Comparison of ENCODE assay signal across 8 cellular contexts in the genomic region with DNA sequence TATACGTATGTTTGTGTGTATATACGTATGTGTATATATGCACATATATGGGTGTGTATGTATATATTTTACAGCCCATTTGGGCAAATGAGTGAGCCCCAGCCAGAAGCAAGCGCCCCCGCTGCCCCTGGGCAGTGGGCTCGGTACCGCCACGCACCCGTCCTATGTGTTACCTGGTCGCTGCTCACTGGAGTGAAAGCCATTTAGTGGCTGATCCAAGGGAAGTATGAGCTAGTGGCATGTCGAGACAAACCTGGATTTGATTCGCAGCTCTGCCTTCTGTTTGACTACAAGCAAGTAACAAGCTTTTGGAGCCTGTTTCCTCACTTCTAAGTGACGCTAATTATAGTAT. TPM values are rescaled to one million over a fixed set of nuclear protein-coding genes. Genes with fewer than 3 reads are reported as not detected.
DNase-seq lines count a peak whose midpoint lies in the region; ATAC-seq and TF ChIP-seq lines count a peak whose summit lies in the region.

No MANE protein-coding gene starts in this region.

- H3K36me3 Mint-ChIP-seq in natural killer cell treated with Interleukin-12 subunit alpha and Interleukin-12 subunit beta and Interleukin-15 and Interleukin-18, amount 100 ng/mL, for 72 hours = peaks cover 11% of the 10 kb centered on the region

- DNase-seq in coronary artery (ENCODE audit: low spot score) (peak; percentile 76), DMS114 treated with DMSO at 0.1 percent for 48 hours (lab: John Stamatoyannopoulos, UW; ENCODE audit: unreplicated experiment) (no peak)
- DNase-seq in natural killer cell treated with Interleukin-12 subunit alpha and Interleukin-12 subunit beta and Interleukin-15 and Interleukin-18, amount 100 ng/mL, for 72 hours (ENCODE audit: low spot score) = no peak
- DNase-seq in stimulated activated naive CD4-positive, alpha-beta T cell treated with Interleukin-2 at 50 U/mL for 16 hours (lab: John Stamatoyannopoulos, UW) = no peak

- peaks cover 30 to 42% of the 10 kb centered on the region in 2 donors for H3K4me1 Mint-ChIP-seq in natural killer cell treated with Interleukin-12 subunit alpha and Interleukin-12 subunit beta and Interleukin-15 and Interleukin-18, amount 100 ng/mL, for 72 hours (ENCODE audit: low read depth in 2 of 2)

- H3K9me3 ChIP-seq in BLaER1 = peaks cover 34% of the 10 kb centered on the region
- H3K9me3 ChIP-seq in HUES6 (ENCODE audit: control insufficient read depth, insufficient read depth, low read depth, low read length) = peaks cover 14% of the 10 kb centered on the region

- H3K4me1 ChIP-seq in BLaER1 (peaks cover 25% of the 10 kb centered on the region), HUES6 (ENCODE audit: control insufficient read depth, insufficient read depth, low read length) (peaks cover 19% of the 10 kb centered on the region)

- peak overlapping the region; percentile 85 for H3K4me3 Mint-ChIP-seq in natural killer cell treated with Interleukin-12 subunit alpha and Interleukin-12 subunit beta and Interleukin-15 and Interleukin-18, amount 100 ng/mL, for 72 hours

- peak overlapping the region; percentile 84 for H3K4me2 ChIP-seq in BLaER1

- H3K4me3 ChIP-seq in BLaER1 (peak overlapping the region; percentile 66), HUES6 (ENCODE audit: low read depth, low read length) (peak overlapping the region; percentile 67), coronary artery (peak overlapping the region; percentile 91)

- H3K27me3 ChIP-seq in BLaER1 (peaks cover 42% of the 10 kb centered on the region), HUES6 (ENCODE audit: control insufficient read depth, insufficient read depth, low read length) (peaks cover 48% of the 10 kb centered on the region)

- peaks cover 46% of the 10 kb centered on the region for H4K20me1 ChIP-seq in BLaER1

- H3K27ac ChIP-seq in BLaER1 = no peak overlapping the region
- no peak overlapping the region for H3K27ac ChIP-seq in HUES6 (ENCODE audit: low read depth, low read length)
- peak overlapping the region; percentile 94 to 99 for H3K27ac ChIP-seq in coronary artery

- H3K27ac Mint-ChIP-seq in natural killer cell treated with Interleukin-12 subunit alpha and Interleukin-12 subunit beta and Interleukin-15 and Interleukin-18, amount 100 ng/mL, for 72 hours = peak overlapping the region; percentile 69 to 71

- H3K9ac ChIP-seq in BLaER1 = no peak overlapping the region
- H3K9ac ChIP-seq in HUES6 (ENCODE audit: low read length) = peak overlapping the region; percentile 26

- no peaks in the 10 kb centered on the region for H3K27me3 Mint-ChIP-seq in natural killer cell treated with Interleukin-12 subunit alpha and Interleukin-12 subunit beta and Interleukin-15 and Interleukin-18, amount 100 ng/mL, for 72 hours

- no peak for ATAC-seq in natural killer cell treated with Interleukin-12 subunit alpha and Interleukin-12 subunit beta and Interleukin-15 and Interleukin-18, amount 100 ng/mL, for 72 hours
- ATAC-seq in GM19397 (IDR thresholded peaks at IDR 0.05; ENCODE audit: unreplicated experiment) = no peak
- ATAC-seq in activated CD4-positive, CD25-positive, alpha-beta regulatory T cell treated with anti-CD3 and anti-CD28 coated beads, Interleukin-2, amount 50 U/mL, for 24 hours = no peak

- H3K36me3 ChIP-seq in BLaER1 = peaks cover 4% of the 10 kb centered on the region; the same call in 1 of the 2 replicates
- H3K36me3 ChIP-seq in HUES6 (ENCODE audit: control insufficient read depth, insufficient read depth, low read length) = no peaks in the 10 kb centered on the region

- TF ChIP-seq CTCF in coronary artery (IDR thresholded peaks at IDR 0.05) = no peak

- H3K9me3 Mint-ChIP-seq in natural killer cell treated with Interleukin-12 subunit alpha and Interleukin-12 subunit beta and Interleukin-15 and Interleukin-18, amount 100 ng/mL, for 72 hours = peaks cover 4% of the 10 kb centered on the region

RNA-seq across cellular contexts. Expression of gene JAK1, which starts 35.8 kb away (rescaled TPM):
- 100 to 1,000 TPM; 132 to 198 TPM for total RNA-seq in natural killer cell treated with Interleukin-12 subunit alpha and Interleukin-12 subunit beta and Interleukin-15 and Interleukin-18, amount 100 ng/mL, for 72 hours

Comparison
In these comparisons a context has a peak if more than half of its experiments do, and no peak if none do; other contexts are left out.
1. H3K27ac ChIP-seq: peak in coronary artery (2 of 2); none in BLaER1 (single experiment) and HUES6 (single experiment).
2. Peak in every context shown above with its lines, with median percentiles within 50 percentile points of each other: H3K4me3 ChIP-seq.